In genomic region chr2:77149565-77149964, GRCh38 we compare ENCODE assay signal across 35 cellular contexts.
"Had no signal": no experiment of that assay in that cellular context is flagged by ENCODE, and none has a peak within 500 bp of the region (broad histone marks: within the 10 kb centered on the region; RNA-seq: fewer than 3 reads in every experiment).

No MANE protein-coding gene starts in this region.

- FAIRE-seq: astrocyte, colon, TTC549 had no signal

- H3K4me3 ChIP-seq: adrenal gland, body of pancreas, breast epithelium had no signal

- H3K9me3 ChIP-seq: adrenal gland, body of pancreas had no signal

- H3K36me3 ChIP-seq: adrenal gland, brain microvascular endothelial cell, breast epithelium had no signal

- ATAC-seq: activated CD4-positive, alpha-beta T cell treated with anti-CD3 and anti-CD28 coated beads for 36 hours; activated CD4-positive, CD25-positive, alpha-beta regulatory T cell treated with anti-CD3 and anti-CD28 coated beads, Interleukin-2, amount 50 U/mL, for 24 hours; activated CD8-positive, alpha-beta T cell treated with anti-CD3 and anti-CD28 coated beads, Interleukin-2, amount 10 ng/mL, durations not matched to agents 7 days and 5 days; activated naive CD4-positive, alpha-beta T cell treated with anti-CD3 and anti-CD28 coated beads, Interleukin-2, amount 50 U/mL, for 72 hours; activated T-cell treated with anti-CD3 and anti-CD28 coated beads, Interleukin-2, amount 50 U/mL, for 4 hours; activated T-cell treated with anti-CD3 and anti-CD28 coated beads, Interleukin-2, amount 50 U/mL, for 72 hours; activated T-helper 17 cell treated with anti-CD3 and anti-CD28 coated beads, Interleukin-2, amount 50 U/mL, for 72 hours; body of pancreas had no signal

- H3K27ac ChIP-seq: adrenal gland, body of pancreas, brain microvascular endothelial cell, breast epithelium, VCaP had no signal

- H3K4me1 ChIP-seq: adrenal gland, body of pancreas, breast epithelium had no signal

- H3K27me3 ChIP-seq: adrenal gland, body of pancreas, brain microvascular endothelial cell, breast epithelium had no signal

- DNase-seq: activated CD4-positive, alpha-beta memory T cell treated with anti-CD3 and anti-CD28 coated beads, Interleukin-2, amount 10 ng/mL, durations not matched to agents 7 days and 5 days; activated CD4-positive, alpha-beta T cell treated with anti-CD3 and anti-CD28 coated beads for 1 hour; activated CD4-positive, alpha-beta T cell treated with anti-CD3 and anti-CD28 coated beads for 36 hours; activated CD4-positive, alpha-beta T cell treated with anti-CD3 and anti-CD28 coated beads for 48 hours; activated CD4-positive, alpha-beta T cell treated with anti-CD3 and anti-CD28 coated beads, Interleukin-2, amount 10 ng/mL, durations not matched to agents 7 days and 5 days; activated CD4-positive, alpha-beta T cell treated with anti-CD3 and anti-CD28 coated beads, Interleukin-2, amount 50 U/mL, for 48 hours; activated CD4-positive, CD25-positive, alpha-beta regulatory T cell; activated CD8-positive, alpha-beta memory T cell treated with anti-CD3 and anti-CD28 coated beads, Interleukin-2, amount 50 U/mL, for 4 hours; activated CD8-positive, alpha-beta T cell treated with anti-CD3 and anti-CD28 coated beads, Interleukin-2, amount 10 ng/mL, durations not matched to agents 7 days and 5 days; activated effector memory CD4-positive, alpha-beta T cell treated with anti-CD3 and anti-CD28 coated beads, Interleukin-2, amount 50 U/mL, for 16 hours; activated gamma-delta T cell treated with Interleukin-2 at 50 U/mL for 16 hours; activated naive CD4-positive, alpha-beta T cell; activated naive CD4-positive, alpha-beta T cell treated with anti-CD3 and anti-CD28 coated beads for 36 hours; activated naive CD4-positive, alpha-beta T cell treated with anti-CD3 and anti-CD28 coated beads, Interleukin-2, amount 50 U/mL, for 16 hours; activated naive CD8-positive, alpha-beta T cell treated with anti-CD3 and anti-CD28 coated beads for 36 hours; activated T-cell treated with anti-CD3 and anti-CD28 coated beads for 4 hours; activated T-cell treated with anti-CD3 and anti-CD28 coated beads, Interleukin-2, amount 50 U/mL, for 1 hour; activated T-cell treated with anti-CD3 and anti-CD28 coated beads, Interleukin-2, amount 50 U/mL, for 4 hours; activated T-cell treated with anti-CD3 and anti-CD28 coated beads, Interleukin-2, amount 50 U/mL, for 72 hours; adrenal gland; amniotic stem cell; aorta; body of pancreas; brain microvascular endothelial cell; central memory CD4-positive, alpha-beta T cell; T-helper 2 cell; T-helper 9 cell had no signal
